7 cellular contexts compared by ENCODE assay signal in the genomic region with DNA sequence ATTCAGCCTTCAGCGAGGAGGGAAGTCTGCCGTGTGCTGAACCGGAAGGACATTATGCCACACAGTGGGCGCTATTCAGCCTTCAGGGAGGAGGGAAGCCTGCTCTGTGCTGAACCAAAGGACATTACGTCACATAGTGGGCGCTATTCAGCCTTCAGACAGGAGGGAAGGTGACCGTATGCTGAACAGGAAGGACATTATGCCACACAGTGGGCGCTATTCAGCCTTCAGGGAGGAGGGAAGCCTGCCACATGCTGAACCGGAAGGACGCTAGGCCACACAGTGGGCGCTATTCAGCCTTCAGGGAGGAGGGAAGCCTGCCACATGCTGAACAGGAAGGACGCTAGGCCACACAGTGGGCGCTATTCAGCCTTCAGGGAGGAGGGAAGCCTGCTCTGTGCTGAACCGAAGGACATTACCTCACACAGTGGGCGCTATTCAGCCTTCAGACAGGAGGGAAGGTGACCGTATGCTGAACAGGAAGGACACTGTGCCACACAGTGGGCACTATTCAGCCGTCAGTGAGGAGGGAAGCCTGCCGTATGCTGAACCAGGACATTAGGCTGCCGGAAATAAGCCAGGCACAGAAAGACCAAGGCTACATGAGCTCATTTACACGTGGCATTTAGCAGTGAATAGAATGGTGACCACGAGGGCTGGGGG.
DNase-seq lines count a peak whose midpoint lies in the region; ATAC-seq, FAIRE-seq and TF ChIP-seq lines count a peak whose summit lies in the region.
"Not testable (repeated sequence)": the region's sequence is repeated elsewhere in the genome, so short reads cannot be mapped to it uniquely, and the experiment has no call there.

No MANE protein-coding gene starts in this region.

- H3K27me3 ChIP-seq in neuronal stem cell (ENCODE audit: control insufficient read depth in 3 of 3, insufficient read depth in 3 of 3, low read depth in 1 of 3, low read length in 3 of 3) = not testable (repeated sequence)

- H3K36me3 Mint-ChIP-seq in T-helper 17 cell (ENCODE audit: low read depth); stimulated activated effector memory CD8-positive, alpha-beta T cell treated with anti-CD3 and anti-CD28 coated beads, Interleukin-12 subunit alpha, Interleukin-12 subunit beta, amount 100 ng/mL, for 72 hours: not testable (repeated sequence)
- peaks cover 43% of the 10 kb centered on the region for H3K36me3 Mint-ChIP-seq in brain

- H3K4me3 Mint-ChIP-seq in T-helper 17 cell = not testable (repeated sequence)
- peak overlapping the region in 1 of 5 experiments; percentile 35 for H3K4me3 Mint-ChIP-seq in brain
- H3K4me3 Mint-ChIP-seq in stimulated activated effector memory CD8-positive, alpha-beta T cell treated with anti-CD3 and anti-CD28 coated beads, Interleukin-12 subunit alpha, Interleukin-12 subunit beta, amount 100 ng/mL, for 72 hours = peak overlapping the region; percentile 40

- H3K18ac ChIP-seq in neuronal stem cell (ENCODE audit: low read length) = peak overlapping the region; percentile 57

- H3K27ac ChIP-seq in neuronal stem cell (replicated peaks; ENCODE audit: low read length) = peak overlapping the region; percentile 53

- H3K9me3 Mint-ChIP-seq in brain; stimulated activated effector memory CD8-positive, alpha-beta T cell treated with anti-CD3 and anti-CD28 coated beads, Interleukin-12 subunit alpha, Interleukin-12 subunit beta, amount 100 ng/mL, for 72 hours: not testable (repeated sequence)

- not testable (repeated sequence) for H3K4ac ChIP-seq in neuronal stem cell (ENCODE audit: low read length)

- H2BK5ac ChIP-seq in neuronal stem cell (ENCODE audit: low read length) = not testable (repeated sequence)

- H3K23ac ChIP-seq in neuronal stem cell (ENCODE audit: low read depth, low read length, poor library complexity) = peak overlapping the region; percentile 38

- not testable (repeated sequence) for H2AFZ ChIP-seq in neuronal stem cell (ENCODE audit: low read length)

- H3K27ac Mint-ChIP-seq in T-helper 17 cell (peak overlapping the region; percentile 6), brain (peak overlapping the region; percentile 66 to 99 (median 89))
- H3K27ac Mint-ChIP-seq in stimulated activated effector memory CD8-positive, alpha-beta T cell treated with anti-CD3 and anti-CD28 coated beads, Interleukin-12 subunit alpha, Interleukin-12 subunit beta, amount 100 ng/mL, for 72 hours = peak overlapping the region; percentile 83

- not testable (repeated sequence) for H3K4me2 ChIP-seq in neuronal stem cell (ENCODE audit: insufficient read depth, low read length, poor library complexity, severe bottlenecking)

- ATAC-seq in T-helper 17 cell = not testable (repeated sequence)
- ATAC-seq in stimulated activated effector memory CD8-positive, alpha-beta T cell treated with anti-CD3 and anti-CD28 coated beads, Interleukin-12 subunit alpha, Interleukin-12 subunit beta, amount 100 ng/mL, for 72 hours = peak; percentile 73

- H2AK5ac ChIP-seq in neuronal stem cell (ENCODE audit: low read depth, low read length) = not testable (repeated sequence)

- peak; percentile 23 for FAIRE-seq in GM12891 (lab: Jason Lieb, UNC)
- peak; percentile 72 for FAIRE-seq in frontal cortex (lab: Jason Lieb, UNC)

- peak overlapping the region; percentile 51 for H3K9ac ChIP-seq in neuronal stem cell (ENCODE audit: low read depth, low read length, poor library complexity)

- H3K4me3 ChIP-seq in neuronal stem cell (ENCODE audit: low read length in 2 of 2) = not testable (repeated sequence)

- TF ChIP-seq CTCF in brain (conservative IDR thresholded peaks at IDR 0.05) = not testable (repeated sequence)

- not testable (repeated sequence) for TF ChIP-seq POLR2A in GM12891 (IDR thresholded peaks at IDR 0.05; ENCODE audit: low read depth, low read length)

- peaks cover 8 to 48% of the 10 kb centered on the region in 2 donors for H3K36me3 ChIP-seq in neuronal stem cell (replicated peaks in 1 of 2; ENCODE audit: control insufficient read depth in 2 of 2, insufficient read depth in 2 of 2, low read length in 2 of 2)

- not testable (repeated sequence) for H2BK12ac ChIP-seq in neuronal stem cell (ENCODE audit: low read length)

- not testable (repeated sequence) for H4K8ac ChIP-seq in neuronal stem cell (ENCODE audit: low read depth, low read length)

- not testable (repeated sequence) for H3K14ac ChIP-seq in neuronal stem cell (ENCODE audit: low read length)

- not testable (repeated sequence) for H3K4me1 ChIP-seq in neuronal stem cell (ENCODE audit: control insufficient read depth in 2 of 2, insufficient read depth in 1 of 2, low read depth in 1 of 2, low read length in 2 of 2)

- not testable (repeated sequence) for DNase-seq in GM12891 (ENCODE audit: insufficient read length, low spot score); T-helper 17 cell; neuronal stem cell (ENCODE audit: low spot score); stimulated activated effector memory CD8-positive, alpha-beta T cell treated with anti-CD3 and anti-CD28 coated beads, Interleukin-12 subunit alpha, Interleukin-12 subunit beta, amount 100 ng/mL, for 72 hours (ENCODE audit: low spot score in 2 of 2)
- DNase-seq in frontal cortex (ENCODE audit: low spot score in 2 of 2) (peak; percentile 60 to 61), iris pigment epithelial cell (ENCODE audit: low read depth) (peak; percentile 11)

- H3K79me1 ChIP-seq in neuronal stem cell (ENCODE audit: low read depth, low read length) = not testable (repeated sequence)

- H3K4me1 Mint-ChIP-seq in T-helper 17 cell (peaks cover 11% of the 10 kb centered on the region), brain (peaks cover 49% of the 10 kb centered on the region)
- peaks cover 11% of the 10 kb centered on the region for H3K4me1 Mint-ChIP-seq in stimulated activated effector memory CD8-positive, alpha-beta T cell treated with anti-CD3 and anti-CD28 coated beads, Interleukin-12 subunit alpha, Interleukin-12 subunit beta, amount 100 ng/mL, for 72 hours

- H2BK120ac ChIP-seq in neuronal stem cell (ENCODE audit: low read depth, low read length) = not testable (repeated sequence)

- WGBS in neuronal stem cell (ENCODE audit: extremely low coverage in 2 of 2, insufficient read length in 2 of 2, insufficient replicate concordance in 1 of 2), 2 donors = no CpG with 5 or more reads among the region's 21 CpGs

- not testable (repeated sequence) for H4K91ac ChIP-seq in neuronal stem cell (ENCODE audit: low read depth, low read length, poor library complexity)

- H3K9me3 ChIP-seq in T-helper 17 cell (ENCODE audit: control insufficient read depth, low read length, poor library complexity, severe bottlenecking); neuronal stem cell (replicated peaks in 1 of 2; ENCODE audit: control insufficient read depth in 2 of 2, insufficient read depth in 1 of 2, low read depth in 1 of 2, low read length in 2 of 2): not testable (repeated sequence)

- H3K27me3 Mint-ChIP-seq in T-helper 17 cell, brain: not testable (repeated sequence)

- H2BK15ac ChIP-seq in neuronal stem cell (ENCODE audit: low read length) = not testable (repeated sequence)

Comparison
In these comparisons a context has a peak if more than half of its experiments do, and no peak if none do; other contexts are left out.
1. H3K27ac Mint-ChIP-seq: peak in every context shown above with its lines; median percentile 89 in brain; 83 in stimulated activated effector memory CD8-positive, alpha-beta T cell treated with anti-CD3 and anti-CD28 coated beads, Interleukin-12 subunit alpha, Interleukin-12 subunit beta, amount 100 ng/mL, for 72 hours; 6 in T-helper 17 cell.